ENCODE assay signal across 8 cellular contexts in genomic region chr11:113532697-113533424, GRCh38. TPM values are rescaled to one million over a fixed set of nuclear protein-coding genes. Genes with fewer than 3 reads are reported as not detected.
DNase-seq lines count a peak whose midpoint lies in the region; ATAC-seq, FAIRE-seq and TF ChIP-seq lines count a peak whose summit lies in the region.

No MANE protein-coding gene starts in this region.

- no peaks in the 10 kb centered on the region for H4K20me1 ChIP-seq in Loucy (ENCODE audit: insufficient read depth, low read length, poor library complexity, severe bottlenecking)

- H3K27ac ChIP-seq in RWPE2 (ENCODE audit: poor library complexity, severe bottlenecking) (no peak overlapping the region), pancreas (no peak overlapping the region), upper lobe of left lung (no peak overlapping the region)

- H3K4me3 ChIP-seq in Loucy (ENCODE audit: low read length, poor library complexity, severe bottlenecking) (no peak overlapping the region), RWPE2 (ENCODE audit: severe bottlenecking) (no peak overlapping the region), pancreas (no peak overlapping the region), upper lobe of left lung (no peak overlapping the region)

- H3F3A ChIP-seq in Loucy (ENCODE audit: low read depth), result no peaks in the 10 kb centered on the region

- H3K9me2 ChIP-seq in Loucy (replicated peaks; ENCODE audit: low read depth, low read length), result no peaks in the 10 kb centered on the region

- H3K36me3 ChIP-seq in Loucy (ENCODE audit: insufficient read depth, low read length) (no peaks in the 10 kb centered on the region), RWPE2 (ENCODE audit: low read depth) (no peaks in the 10 kb centered on the region), pancreas (no peaks in the 10 kb centered on the region), upper lobe of left lung (no peaks in the 10 kb centered on the region)

- H3K4me2 ChIP-seq in Loucy (ENCODE audit: low read depth, low read length, poor library complexity, severe bottlenecking), result no peak overlapping the region

- TF ChIP-seq EP300 in upper lobe of left lung (IDR thresholded peaks at IDR 0.05), result no peak

- WGBS in pancreas, 2 donors, result 5 to 9% methylated on average over 9 of the region's 9 CpGs
- 2 to 8% methylated on average over 8 to 9 of the region's 9 CpGs for WGBS in upper lobe of left lung, 2 donors

- no peak overlapping the region for H3K9ac ChIP-seq in Loucy (ENCODE audit: low read depth, low read length, poor library complexity, severe bottlenecking)

- no peak for FAIRE-seq in pancreas (lab: Jason Lieb, UNC)

- no peaks in the 10 kb centered on the region for H3K79me2 ChIP-seq in Loucy (ENCODE audit: insufficient read depth, low read length)

- peak; percentile 95 for TF ChIP-seq CTCF in Loucy (conservative IDR thresholded peaks at IDR 0.05; ENCODE audit: low read length)
- TF ChIP-seq CTCF in RWPE2 (IDR thresholded peaks at IDR 0.05; ENCODE audit: poor library complexity, severe bottlenecking), result peak; percentile 93
- peak; percentile 78 to 89 (median 82) for TF ChIP-seq CTCF in pancreas (IDR thresholded peaks at IDR 0.05)
- TF ChIP-seq CTCF in upper lobe of left lung (IDR thresholded peaks at IDR 0.05), result peak; percentile 46 to 75 (median 64)

- no peaks in the 10 kb centered on the region for H3K9me3 ChIP-seq in Loucy (ENCODE audit: insufficient read depth, low read depth, low read length)
- H3K9me3 ChIP-seq in RWPE2 (ENCODE audit: severe bottlenecking), result no peaks in the 10 kb centered on the region
- H3K9me3 ChIP-seq in pancreas, result no peaks in the 10 kb centered on the region
- H3K9me3 ChIP-seq in upper lobe of left lung, result no peaks in the 10 kb centered on the region

- H3K4me1 ChIP-seq in Loucy (ENCODE audit: insufficient read depth, low read length, poor library complexity, severe bottlenecking) (no peaks in the 10 kb centered on the region), RWPE2 (ENCODE audit: insufficient read depth, poor library complexity, severe bottlenecking) (peaks cover 11% of the 10 kb centered on the region), pancreas (no peaks in the 10 kb centered on the region), upper lobe of left lung (no peaks in the 10 kb centered on the region)

- H2AFZ ChIP-seq in Loucy (ENCODE audit: low read length), result peak overlapping the region; percentile 68

- ATAC-seq in RWPE2 (ENCODE audit: low read depth), result peak; percentile 77
- peak; percentile 56 to 97 (median 92) for ATAC-seq in pancreas
- peak; percentile 47 to 85 for ATAC-seq in upper lobe of left lung (ENCODE audit: low FRiP score in 2 of 2)
- ATAC-seq in HG03025 (IDR thresholded peaks at IDR 0.05; ENCODE audit: low FRiP score, unreplicated experiment), result no peak

- peak; percentile 67 for DNase-seq in ELF-1 (ENCODE audit: low read depth, low spot score)
- DNase-seq in RWPE2 (ENCODE audit: low spot score), result no peak
- DNase-seq in activated T-helper 9 cell treated with anti-CD3 and anti-CD28 coated beads, Interleukin-2, amount 50 U/mL, for 16 hours (ENCODE audit: low read depth), result peak; percentile 33
- peak; percentile 36 for DNase-seq in germinal center (ENCODE audit: low spot score)
- DNase-seq in pancreas, result peak; percentile 37 to 90 (median 74)
- DNase-seq in upper lobe of left lung, result peak in 1 of 2 donors; percentile 66

- no peak for TF ChIP-seq POLR2A in upper lobe of left lung (IDR thresholded peaks at IDR 0.05)

- intact Hi-C loops in pancreas (cut with DNase I), result loop anchor here in 2 of 3 donors (5.0 kb wide), 2 partner anchors 221 to 226 kb away; partner anchors contain the start of gene TTC12 (in 1 of the 2)

- no peaks in the 10 kb centered on the region for H3K27me3 ChIP-seq in Loucy (ENCODE audit: insufficient read depth, low read length, poor library complexity, severe bottlenecking)
- no peaks in the 10 kb centered on the region for H3K27me3 ChIP-seq in RWPE2 (ENCODE audit: insufficient read depth, poor library complexity, severe bottlenecking)
- no peaks in the 10 kb centered on the region for H3K27me3 ChIP-seq in pancreas
- no peaks in the 10 kb centered on the region for H3K27me3 ChIP-seq in upper lobe of left lung

RNA-seq across cellular contexts. Expression of gene DRD2, which starts 57.7 kb away (rescaled TPM):
- total RNA-seq in pancreas (under 1 TPM in 1 of 6 donors, not detected in 5; 0.34 TPM), upper lobe of left lung (under 1 TPM in 1 of 6 donors, not detected in 5; 0.13 TPM)
- under 1 TPM; 0.19 to 0.63 TPM for polyA plus RNA-seq in pancreas
